In genomic region chr13:71412231-71412630, GRCh38 we compare ENCODE assay signal across 29 cellular contexts.
"Had no signal": no experiment of that assay in that cellular context is flagged by ENCODE, and none has a peak within 500 bp of the region (broad histone marks: within the 10 kb centered on the region; RNA-seq: fewer than 3 reads in every experiment).

No MANE protein-coding gene starts in this region.

- H3K9me3 ChIP-seq: Peyer's patch had no signal

- H3K4me1 Mint-ChIP-seq: activated CD4-positive, alpha-beta T cell treated with anti-CD3 and anti-CD28 coated beads, Interleukin-2, amount 10 ng/mL, durations not matched to agents 24 days and 14 days; activated naive CD4-positive, alpha-beta T cell treated with anti-CD3 and anti-CD28 coated beads, Interleukin-2, amount 10 ng/mL, durations not matched to agents 7 days and 5 days; activated naive CD8-positive, alpha-beta T cell treated with anti-CD3 and anti-CD28 coated beads, Interleukin-2, amount 50 U/mL, for 24 hours; brain had no signal

- H3K36me3 ChIP-seq: Peyer's patch had no signal

- H3K36me3 Mint-ChIP-seq: activated naive CD4-positive, alpha-beta T cell treated with anti-CD3 and anti-CD28 coated beads, Interleukin-2, amount 10 ng/mL, durations not matched to agents 7 days and 5 days; activated naive CD8-positive, alpha-beta T cell; brain had no signal

- H3K27ac Mint-ChIP-seq: activated CD4-positive, alpha-beta T cell treated with anti-CD3 and anti-CD28 coated beads, Interleukin-2, amount 10 ng/mL, durations not matched to agents 24 days and 14 days; activated CD8-positive, alpha-beta T cell treated with anti-CD3 and anti-CD28 coated beads for 36 hours; activated naive CD4-positive, alpha-beta T cell treated with anti-CD3 and anti-CD28 coated beads, Interleukin-2, amount 10 ng/mL, durations not matched to agents 7 days and 5 days; activated naive CD8-positive, alpha-beta T cell; activated naive CD8-positive, alpha-beta T cell treated with anti-CD3 and anti-CD28 coated beads, Interleukin-2, amount 50 U/mL, for 24 hours; activated T-cell treated with anti-CD3 and anti-CD28 coated beads, Interleukin-2, amount 50 U/mL, for 24 hours; activated T-helper 1 cell treated with anti-CD3 and anti-CD28 coated beads, Interleukin-12 subunit alpha, Interleukin-12 subunit beta, Interleukin-2, Interleukin-4 antibody, amounts not matched to agents 30 ng/mL and 10 ng/mL and 1 ng/mL, durations not matched to agents 14 hours and 24 hours and 36 hours; brain had no signal

- H3K4me3 ChIP-seq: Peyer's patch had no signal

- H3K4me3 Mint-ChIP-seq: activated CD4-positive, alpha-beta T cell treated with anti-CD3 and anti-CD28 coated beads, Interleukin-2, amount 10 ng/mL, durations not matched to agents 24 days and 14 days; activated CD8-positive, alpha-beta T cell treated with anti-CD3 and anti-CD28 coated beads for 36 hours; activated naive CD4-positive, alpha-beta T cell treated with anti-CD3 and anti-CD28 coated beads, Interleukin-2, amount 10 ng/mL, durations not matched to agents 7 days and 5 days; activated naive CD8-positive, alpha-beta T cell; activated naive CD8-positive, alpha-beta T cell treated with anti-CD3 and anti-CD28 coated beads, Interleukin-2, amount 50 U/mL, for 24 hours; activated T-cell treated with anti-CD3 and anti-CD28 coated beads, Interleukin-2, amount 50 U/mL, for 24 hours; activated T-helper 1 cell treated with anti-CD3 and anti-CD28 coated beads, Interleukin-12 subunit alpha, Interleukin-12 subunit beta, Interleukin-2, Interleukin-4 antibody, amounts not matched to agents 30 ng/mL and 10 ng/mL and 1 ng/mL, durations not matched to agents 14 hours and 24 hours and 36 hours; brain had no signal

- ATAC-seq: activated CD8-positive, alpha-beta T cell treated with anti-CD3 and anti-CD28 coated beads for 36 hours; activated naive CD8-positive, alpha-beta T cell treated with anti-CD3 and anti-CD28 coated beads, Interleukin-2, amount 50 U/mL, for 24 hours; PC-3 had no signal

- H3K4me1 ChIP-seq: Peyer's patch had no signal

- H3K27me3 Mint-ChIP-seq: activated CD4-positive, alpha-beta T cell treated with anti-CD3 and anti-CD28 coated beads, Interleukin-2, amount 10 ng/mL, durations not matched to agents 24 days and 14 days; activated CD8-positive, alpha-beta T cell treated with anti-CD3 and anti-CD28 coated beads for 36 hours; activated naive CD4-positive, alpha-beta T cell treated with anti-CD3 and anti-CD28 coated beads, Interleukin-2, amount 10 ng/mL, durations not matched to agents 7 days and 5 days; activated naive CD8-positive, alpha-beta T cell; activated naive CD8-positive, alpha-beta T cell treated with anti-CD3 and anti-CD28 coated beads, Interleukin-2, amount 50 U/mL, for 24 hours; activated T-cell treated with anti-CD3 and anti-CD28 coated beads, Interleukin-2, amount 50 U/mL, for 24 hours; brain had no signal

- DNase-seq: activated CD4-positive, alpha-beta T cell treated with anti-CD3 and anti-CD28 coated beads, Interleukin-2, amount 10 ng/mL, durations not matched to agents 24 days and 14 days; activated CD4-positive, alpha-beta T cell treated with anti-CD3 and anti-CD28 coated beads, Interleukin-2, amount 50 U/mL, for 4 hours; activated CD8-positive, alpha-beta T cell treated with anti-CD3 and anti-CD28 coated beads for 36 hours; activated naive CD4-positive, alpha-beta T cell treated with anti-CD3 and anti-CD28 coated beads, Interleukin-2, amount 10 ng/mL, durations not matched to agents 7 days and 5 days; activated naive CD8-positive, alpha-beta T cell treated with anti-CD3 and anti-CD28 coated beads, Interleukin-2, amount 50 U/mL, for 24 hours; activated T-cell treated with anti-CD3 and anti-CD28 coated beads, Interleukin-2, amount 50 U/mL, for 24 hours; amniotic stem cell; aorta; caudate nucleus; cerebellar nuclear complex; MM.1S; MV-4-11; NCI-H1105; NCI-H1417 treated with DMSO at 0.1 percent for 48 hours; NCI-H187 treated with DMSO at 0.1 percent for 48 hours; NCI-H2081; NCI-H226; NCI-H446 treated with DMSO at 0.1 percent for 48 hours; NCI-H524; NCI-H748 treated with DMSO at 0.1 percent for 48 hours; NK-92 treated with Interleukin-12 subunit alpha and Interleukin-12 subunit beta, amount 100 ng/mL, for 24 hours; PC-3; Peyer's patch; Right ventricle myocardium superior; T1000 had no signal

- H3K27me3 ChIP-seq: Peyer's patch had no signal

- H3K9me3 Mint-ChIP-seq: activated CD4-positive, alpha-beta T cell treated with anti-CD3 and anti-CD28 coated beads, Interleukin-2, amount 10 ng/mL, durations not matched to agents 24 days and 14 days; activated naive CD4-positive, alpha-beta T cell treated with anti-CD3 and anti-CD28 coated beads, Interleukin-2, amount 10 ng/mL, durations not matched to agents 7 days and 5 days; activated naive CD8-positive, alpha-beta T cell treated with anti-CD3 and anti-CD28 coated beads, Interleukin-2, amount 50 U/mL, for 24 hours; activated T-cell treated with anti-CD3 and anti-CD28 coated beads, Interleukin-2, amount 50 U/mL, for 24 hours; activated T-helper 1 cell treated with anti-CD3 and anti-CD28 coated beads, Interleukin-12 subunit alpha, Interleukin-12 subunit beta, Interleukin-2, Interleukin-4 antibody, amounts not matched to agents 30 ng/mL and 10 ng/mL and 1 ng/mL, durations not matched to agents 14 hours and 24 hours and 36 hours had no signal

- H3K27ac ChIP-seq: KMS-11, Peyer's patch had no signal
